1 cellular context compared by ENCODE assay signal in the genomic region with DNA sequence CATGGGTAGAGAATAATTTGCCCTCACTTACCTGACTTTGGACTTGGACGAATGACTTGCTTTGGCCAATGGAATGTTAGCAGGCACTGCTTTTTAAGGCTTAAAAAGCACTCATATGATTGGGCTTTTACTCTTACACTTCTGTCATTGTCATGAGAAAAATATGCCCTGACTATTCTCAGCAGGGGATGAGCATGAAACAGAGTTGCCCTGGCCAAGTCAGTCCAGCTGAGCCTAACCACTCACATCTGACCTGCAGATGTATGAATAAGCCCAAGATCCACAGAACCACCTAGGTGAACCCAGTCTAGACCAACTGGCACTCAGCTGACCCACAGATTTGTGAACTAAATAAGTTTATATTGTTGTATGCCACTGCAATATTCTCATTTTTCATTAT.
TF ChIP-seq lines count a peak whose summit lies in the region.

No MANE protein-coding gene starts in this region.

TF ChIP-seq in SK-N-SH treated with all-trans-retinoic acid at 6 μM for 48 hours, 23 proteins besides CTCF, POLR2A, EP300 and RAD21 (continued from another document):
- no peak for TF ChIP-seq PATZ1 (CRISPR knock-in tag; IDR thresholded peaks at IDR 0.05; ENCODE audit: borderline replicate concordance)
